30 cellular contexts compared by ENCODE assay signal in genomic region chr18:3479978-3480377, GRCh38.
"Had no signal": no experiment of that assay in that cellular context is flagged by ENCODE, and none has a peak within 500 bp of the region (broad histone marks: within the 10 kb centered on the region; RNA-seq: fewer than 3 reads in every experiment).

No MANE protein-coding gene starts in this region.

- H3K27me3 Mint-ChIP-seq: activated naive CD4-positive, alpha-beta T cell treated with anti-CD3 and anti-CD28 coated beads, Interleukin-2, amount 50 U/mL, for 24 hours; activated T-cell treated with anti-CD3 and anti-CD28 coated beads, Interleukin-2, amount 50 U/mL, for 24 hours; T-cell had no signal

- H3K27ac Mint-ChIP-seq: activated B cell treated with CpG ODN at 0.5 μM for 24 hours; activated CD4-positive, alpha-beta memory T cell treated with anti-CD3 and anti-CD28 coated beads, Interleukin-2, amount 10 ng/mL, durations not matched to agents 7 days and 5 days; activated naive CD4-positive, alpha-beta T cell treated with anti-CD3 and anti-CD28 coated beads, Interleukin-2, amount 50 U/mL, for 24 hours; activated naive CD8-positive, alpha-beta T cell treated with anti-CD3 and anti-CD28 coated beads, Interleukin-2, amount 10 ng/mL, durations not matched to agents 7 days and 5 days; activated T-cell treated with anti-CD3 and anti-CD28 coated beads, Interleukin-2, amount 50 U/mL, for 24 hours; activated T-helper 2 cell treated with anti-CD3 and anti-CD28 coated beads, Interferon-gamma antibody, Interleukin-2, Interleukin-4, amounts not matched to agents 10 μg/mL and 5 μg/mL and 100 μg/mL, durations not matched to agents 14 hours and 24 hours and 36 hours; T-cell; T-helper 17 cell had no signal

- H3K4me1 Mint-ChIP-seq: activated B cell treated with CpG ODN at 0.5 μM for 24 hours; activated naive CD4-positive, alpha-beta T cell treated with anti-CD3 and anti-CD28 coated beads, Interleukin-2, amount 50 U/mL, for 24 hours; activated naive CD8-positive, alpha-beta T cell treated with anti-CD3 and anti-CD28 coated beads, Interleukin-2, amount 10 ng/mL, durations not matched to agents 7 days and 5 days; T-cell had no signal

- H3K36me3 Mint-ChIP-seq: activated naive CD4-positive, alpha-beta T cell treated with anti-CD3 and anti-CD28 coated beads, Interleukin-2, amount 50 U/mL, for 24 hours; activated naive CD8-positive, alpha-beta T cell treated with anti-CD3 and anti-CD28 coated beads, Interleukin-2, amount 10 ng/mL, durations not matched to agents 7 days and 5 days had no signal

- H3K27me3 ChIP-seq: ascending aorta, Peyer's patch had no signal

- FAIRE-seq: K562 had no signal

- H3K27ac ChIP-seq: ascending aorta, Peyer's patch, VCaP had no signal

- H3K9me3 ChIP-seq: ascending aorta, Peyer's patch had no signal

- ATAC-seq: K562, PC-3, SK-N-SH treated with all-trans-retinoic acid at 6 μM for 48 hours, T-cell, T-helper 17 cell had no signal

- H3K4me1 ChIP-seq: ascending aorta, Peyer's patch had no signal

- H3K36me3 ChIP-seq: ascending aorta, Peyer's patch had no signal

- H3K4me3 ChIP-seq: ascending aorta, K562, Peyer's patch had no signal

- H3K9me3 Mint-ChIP-seq: activated naive CD4-positive, alpha-beta T cell treated with anti-CD3 and anti-CD28 coated beads, Interleukin-2, amount 50 U/mL, for 24 hours; activated naive CD8-positive, alpha-beta T cell treated with anti-CD3 and anti-CD28 coated beads, Interleukin-2, amount 10 ng/mL, durations not matched to agents 7 days and 5 days; activated T-cell treated with anti-CD3 and anti-CD28 coated beads, Interleukin-2, amount 50 U/mL, for 24 hours; T-cell had no signal

- H3K4me3 Mint-ChIP-seq: activated B cell treated with CpG ODN at 0.5 μM for 24 hours; activated CD4-positive, alpha-beta memory T cell treated with anti-CD3 and anti-CD28 coated beads, Interleukin-2, amount 10 ng/mL, durations not matched to agents 7 days and 5 days; activated naive CD4-positive, alpha-beta T cell treated with anti-CD3 and anti-CD28 coated beads, Interleukin-2, amount 50 U/mL, for 24 hours; activated naive CD8-positive, alpha-beta T cell treated with anti-CD3 and anti-CD28 coated beads, Interleukin-2, amount 10 ng/mL, durations not matched to agents 7 days and 5 days; activated T-cell treated with anti-CD3 and anti-CD28 coated beads, Interleukin-2, amount 50 U/mL, for 24 hours; T-cell; T-helper 17 cell had no signal

- DNase-seq: activated B cell treated with CpG ODN at 0.5 μM for 24 hours; activated CD4-positive, alpha-beta memory T cell treated with anti-CD3 and anti-CD28 coated beads, Interleukin-2, amount 10 ng/mL, durations not matched to agents 7 days and 5 days; activated CD4-positive, alpha-beta T cell treated with anti-CD3 and anti-CD28 coated beads for 4 hours; activated CD4-positive, CD25-positive, alpha-beta regulatory T cell treated with anti-CD3 and anti-CD28 coated beads, Interleukin-2, amount 50 U/mL, for 72 hours; activated gamma-delta T cell; activated naive CD4-positive, alpha-beta T cell treated with Interleukin-2 at 50 U/mL for 16 hours; activated naive CD8-positive, alpha-beta T cell treated with anti-CD3 and anti-CD28 coated beads, Interleukin-2, amount 10 ng/mL, durations not matched to agents 7 days and 5 days; activated T-cell treated with anti-CD3 and anti-CD28 coated beads, Interleukin-2, amount 50 U/mL, for 24 hours; amygdala; NCI-H1105 treated with DMSO at 0.1 percent for 48 hours; NCI-H1436; NCI-H1694; NCI-H1930; NCI-H2081 treated with DMSO at 0.1 percent for 48 hours; NCI-H226; NCI-H524 treated with DMSO at 0.1 percent for 48 hours; NK-92 treated with Interleukin-12 subunit alpha and Interleukin-12 subunit beta, amount 100 ng/mL, for 24 hours; PC-3; Peyer's patch; RPMI8226; SHP77 treated with DMSO at 0.1 percent for 48 hours; T-cell; T-helper 17 cell; T-helper 9 cell had no signal
